22 cellular contexts compared by ENCODE assay signal in the genomic region with DNA sequence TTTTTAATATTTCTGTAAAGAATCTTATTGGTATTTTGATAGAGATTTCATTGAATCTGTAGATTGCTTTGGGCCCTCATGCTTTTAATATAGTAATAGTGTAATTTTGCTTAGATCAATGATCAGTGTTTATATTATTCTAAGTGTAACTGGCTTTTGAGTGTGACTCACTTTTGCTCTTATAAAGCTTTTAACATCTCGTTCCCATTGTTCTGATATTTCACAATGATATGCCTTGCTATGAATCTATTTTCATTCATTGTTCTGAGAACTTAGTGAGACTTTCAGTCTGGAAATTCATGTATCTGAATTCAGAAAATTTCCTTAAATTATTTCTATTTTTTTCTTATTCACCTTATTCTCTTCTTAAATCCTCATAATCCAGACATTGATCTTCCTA. TPM values are rescaled to one million over a fixed set of nuclear protein-coding genes. Genes with fewer than 3 reads are reported as not detected.
"Had no signal": no experiment of that assay in that cellular context is flagged by ENCODE, and none has a peak within 500 bp of the region (broad histone marks: within the 10 kb centered on the region; RNA-seq: fewer than 3 reads in every experiment).

No MANE protein-coding gene starts in this region.

- H3K27ac ChIP-seq: heart left ventricle, lower lobe of right lung, prostate gland, vagina, WERI-Rb-1 had no signal

- H3K4me1 Mint-ChIP-seq: activated CD4-positive, alpha-beta memory T cell treated with anti-CD3 and anti-CD28 coated beads, Interleukin-2, amount 10 ng/mL, durations not matched to agents 7 days and 5 days; activated CD4-positive, alpha-beta T cell treated with anti-CD3 and anti-CD28 coated beads for 36 hours; T-helper 17 cell had no signal

- H3K27me3 ChIP-seq: heart left ventricle, tibial nerve, vagina had no signal

- H3K4me3 Mint-ChIP-seq: activated CD4-positive, alpha-beta memory T cell treated with anti-CD3 and anti-CD28 coated beads, Interleukin-2, amount 10 ng/mL, durations not matched to agents 7 days and 5 days; activated CD4-positive, alpha-beta T cell treated with anti-CD3 and anti-CD28 coated beads for 36 hours; activated naive CD8-positive, alpha-beta T cell treated with anti-CD3 and anti-CD28 coated beads for 36 hours; T-helper 17 cell had no signal

- DNase-seq: activated CD4-positive, alpha-beta memory T cell treated with anti-CD3 and anti-CD28 coated beads, Interleukin-2, amount 10 ng/mL, durations not matched to agents 7 days and 5 days; activated CD4-positive, alpha-beta T cell treated with anti-CD3 and anti-CD28 coated beads for 36 hours; activated CD8-positive, alpha-beta memory T cell treated with anti-CD3 and anti-CD28 coated beads, Interleukin-2, amount 50 U/mL, for 4 hours; activated effector memory CD4-positive, alpha-beta T cell treated with anti-CD3 and anti-CD28 coated beads, Interleukin-2, amount 50 U/mL, for 16 hours; activated naive CD8-positive, alpha-beta T cell treated with anti-CD3 and anti-CD28 coated beads for 36 hours; activated T-cell treated with anti-CD3 and anti-CD28 coated beads, Interleukin-2, amount 50 U/mL, for 48 hours; anterior cingulate cortex; heart left ventricle; left colon; lower lobe of right lung; midbrain; right cardiac atrium; stimulated activated CD4-positive, alpha-beta T cell treated with anti-CD3 and anti-CD28 coated beads, Interleukin-4, amount 100 ng/mL, for 4 hours; stimulated activated CD8-positive, alpha-beta memory T cell treated with anti-CD3 and anti-CD28 coated beads, Interleukin-4, amount 100 ng/mL, for 48 hours; stimulated activated naive CD4-positive, alpha-beta T cell treated with Interleukin-2 at 50 U/mL for 16 hours; substantia nigra; T-helper 17 cell; WERI-Rb-1 had no signal

- H3K9me3 ChIP-seq: lower lobe of right lung, prostate gland, tibial nerve, vagina had no signal

- H3K27ac Mint-ChIP-seq: activated CD4-positive, alpha-beta memory T cell treated with anti-CD3 and anti-CD28 coated beads, Interleukin-2, amount 10 ng/mL, durations not matched to agents 7 days and 5 days; activated CD4-positive, alpha-beta T cell treated with anti-CD3 and anti-CD28 coated beads for 36 hours; activated naive CD8-positive, alpha-beta T cell treated with anti-CD3 and anti-CD28 coated beads for 36 hours; T-helper 17 cell had no signal

- H3K4me1 ChIP-seq: heart left ventricle, lower lobe of right lung, prostate gland, tibial nerve, vagina had no signal

- H3K36me3 ChIP-seq: heart left ventricle, lower lobe of right lung, prostate gland, tibial nerve, vagina, WERI-Rb-1 had no signal

- H3K4me3 ChIP-seq: heart left ventricle, lower lobe of right lung, prostate gland, smooth muscle cell, tibial nerve, vagina had no signal

- H3K36me3 Mint-ChIP-seq: activated naive CD8-positive, alpha-beta T cell treated with anti-CD3 and anti-CD28 coated beads for 36 hours had no signal

- H3K9me3 Mint-ChIP-seq: activated CD4-positive, alpha-beta memory T cell treated with anti-CD3 and anti-CD28 coated beads, Interleukin-2, amount 10 ng/mL, durations not matched to agents 7 days and 5 days; activated naive CD8-positive, alpha-beta T cell treated with anti-CD3 and anti-CD28 coated beads for 36 hours had no signal

RNA-seq across cellular contexts. Expression of a gene that starts 13.5 kb away (rescaled TPM):
- total RNA-seq: activated CD4-positive, alpha-beta T cell treated with anti-CD3 and anti-CD28 coated beads for 36 hours; activated naive CD8-positive, alpha-beta T cell treated with anti-CD3 and anti-CD28 coated beads for 36 hours had no signal
